In genomic region chr17:57549468-57549867, GRCh38 we compare ENCODE assay signal across 2 cellular contexts.
A peak's percentile ranks its signal among the peaks of the same experiment; 100 is the strongest.
TF ChIP-seq lines count a peak whose summit lies in the region.

No MANE protein-coding gene starts in this region.

TF ChIP-seq in HepG2, 621 proteins besides CTCF, POLR2A, EP300 and RAD21 (continues in another document):
- TF ChIP-seq ZFAT (CRISPR knock-in tag; conservative IDR thresholded peaks at IDR 0.05) (no peak), NFKB2 (CRISPR knock-in tag; IDR thresholded peaks at IDR 0.05; ENCODE audit: borderline replicate concordance) (no peak), MTA3 (CRISPR knock-in tag; IDR thresholded peaks at IDR 0.05) (no peak), ZMYM3 (CRISPR knock-in tag; IDR thresholded peaks at IDR 0.05) (peak; percentile 96), RCOR2 (CRISPR knock-in tag; IDR thresholded peaks at IDR 0.05) (peak; percentile 56; the same call in 1 of the 2 replicates), PITX1 (CRISPR knock-in tag; IDR thresholded peaks at IDR 0.05) (no peak), KDM1A (CRISPR knock-in tag; IDR thresholded peaks at IDR 0.05) (peak; percentile 73; the same call in 1 of the 2 replicates), LRRFIP1 (CRISPR knock-in tag; conservative IDR thresholded peaks at IDR 0.05) (no peak), HINFP (CRISPR knock-in tag; IDR thresholded peaks at IDR 0.05; ENCODE audit: low read depth) (no peak), ZNF343 (CRISPR knock-in tag; IDR thresholded peaks at IDR 0.05) (no peak), ZNF768 (CRISPR knock-in tag; IDR thresholded peaks at IDR 0.05) (peak; percentile 96), MTA1 (CRISPR knock-in tag; IDR thresholded peaks at IDR 0.05; ENCODE audit: borderline replicate concordance) (no peak), HOXA7 (CRISPR knock-in tag; IDR thresholded peaks at IDR 0.05) (no peak), ZBTB14 (CRISPR knock-in tag; IDR thresholded peaks at IDR 0.05) (no peak), CHD4 (IDR thresholded peaks at IDR 0.05; ENCODE audit: borderline replicate concordance, low read length) (peak; percentile 70; the same call in 1 of the 2 replicates), FUBP1 (CRISPR knock-in tag; IDR thresholded peaks at IDR 0.05; ENCODE audit: borderline replicate concordance) (no peak), ADNP (CRISPR knock-in tag; IDR thresholded peaks at IDR 0.05) (0 out of 2 replicates have a peak, but pooled peaks have one; percentile 25)
- TF ChIP-seq, protein P1, sequence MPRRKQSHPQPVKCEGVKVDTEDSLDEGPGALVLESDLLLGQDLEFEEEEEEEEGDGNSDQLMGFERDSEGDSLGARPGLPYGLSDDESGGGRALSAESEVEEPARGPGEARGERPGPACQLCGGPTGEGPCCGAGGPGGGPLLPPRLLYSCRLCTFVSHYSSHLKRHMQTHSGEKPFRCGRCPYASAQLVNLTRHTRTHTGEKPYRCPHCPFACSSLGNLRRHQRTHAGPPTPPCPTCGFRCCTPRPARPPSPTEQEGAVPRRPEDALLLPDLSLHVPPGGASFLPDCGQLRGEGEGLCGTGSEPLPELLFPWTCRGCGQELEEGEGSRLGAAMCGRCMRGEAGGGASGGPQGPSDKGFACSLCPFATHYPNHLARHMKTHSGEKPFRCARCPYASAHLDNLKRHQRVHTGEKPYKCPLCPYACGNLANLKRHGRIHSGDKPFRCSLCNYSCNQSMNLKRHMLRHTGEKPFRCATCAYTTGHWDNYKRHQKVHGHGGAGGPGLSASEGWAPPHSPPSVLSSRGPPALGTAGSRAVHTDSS (CRISPR knock-in tag; conservative IDR thresholded peaks at IDR 0.05): no peak
- TF ChIP-seq, protein P2, sequence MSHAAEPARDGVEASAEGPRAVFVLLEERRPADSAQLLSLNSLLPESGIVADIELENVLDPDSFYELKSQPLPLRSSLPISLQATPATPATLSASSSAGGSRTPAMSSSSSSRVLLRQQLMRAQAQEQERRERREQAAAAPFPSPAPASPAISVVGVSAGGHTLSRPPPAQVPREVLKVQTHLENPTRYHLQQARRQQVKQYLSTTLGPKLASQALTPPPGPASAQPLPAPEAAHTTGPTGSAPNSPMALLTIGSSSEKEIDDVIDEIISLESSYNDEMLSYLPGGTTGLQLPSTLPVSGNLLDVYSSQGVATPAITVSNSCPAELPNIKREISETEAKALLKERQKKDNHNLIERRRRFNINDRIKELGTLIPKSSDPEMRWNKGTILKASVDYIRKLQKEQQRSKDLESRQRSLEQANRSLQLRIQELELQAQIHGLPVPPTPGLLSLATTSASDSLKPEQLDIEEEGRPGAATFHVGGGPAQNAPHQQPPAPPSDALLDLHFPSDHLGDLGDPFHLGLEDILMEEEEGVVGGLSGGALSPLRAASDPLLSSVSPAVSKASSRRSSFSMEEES (CRISPR knock-in tag; IDR thresholded peaks at IDR 0.05): no peak

TF ChIP-seq in GM12891, 5 proteins besides CTCF, POLR2A, EP300 and RAD21:
- TF ChIP-seq PAX5 (IDR thresholded peaks at IDR 0.05; ENCODE audit: insufficient read depth, low read length, severe bottlenecking): no peak
- TF ChIP-seq POLR2AphosphoS5 (IDR thresholded peaks at IDR 0.05; ENCODE audit: low read depth, low read length): no peak
- TF ChIP-seq TAF1 (IDR thresholded peaks at IDR 0.05; ENCODE audit: low read depth, low read length): no peak
- TF ChIP-seq SPI1 (IDR thresholded peaks at IDR 0.05; ENCODE audit: low read depth, low read length): no peak
- TF ChIP-seq POU2F2 (IDR thresholded peaks at IDR 0.05; ENCODE audit: low read depth, low read length): no peak
